In the genomic region with DNA sequence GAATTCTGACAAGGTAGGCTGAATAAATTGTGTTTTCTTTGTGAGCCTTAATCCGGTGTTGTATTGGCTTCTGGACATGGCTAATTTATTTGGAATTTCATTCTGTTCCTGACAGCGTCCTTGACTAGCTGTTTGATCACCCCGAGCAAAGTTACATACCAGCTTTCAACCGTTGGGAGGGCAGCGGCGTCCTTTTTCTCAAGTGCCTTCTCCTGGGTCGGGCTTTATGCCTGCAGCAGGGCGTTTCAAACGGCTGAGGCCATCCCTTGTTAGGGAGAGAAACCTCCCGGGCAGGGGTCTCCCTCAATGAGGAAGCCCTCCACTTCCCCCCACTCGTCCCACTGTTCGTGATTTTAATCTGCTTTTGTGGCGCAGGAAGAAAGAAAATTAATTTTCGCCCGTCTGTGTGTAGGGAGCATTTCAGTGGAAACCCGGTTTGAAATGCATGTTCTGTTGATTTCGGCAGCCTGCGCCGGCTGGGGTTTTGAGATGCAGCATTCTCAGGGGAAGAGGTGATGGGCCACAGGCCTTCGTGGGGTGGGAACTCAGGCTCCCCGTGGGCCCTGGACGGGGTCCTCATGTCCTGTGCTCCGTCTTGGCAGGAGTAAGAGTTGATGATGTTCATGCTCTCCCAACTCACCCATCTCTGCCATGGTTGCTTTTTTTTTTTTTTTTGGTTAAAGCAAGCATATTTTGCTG, we compare ENCODE assay signal across 1 cellular context.
TF ChIP-seq lines count a peak whose summit lies in the region.

No MANE protein-coding gene starts in this region.

TF ChIP-seq in K562, 482 proteins besides CTCF, POLR2A, EP300 and RAD21:
- TF ChIP-seq, protein P1, sequence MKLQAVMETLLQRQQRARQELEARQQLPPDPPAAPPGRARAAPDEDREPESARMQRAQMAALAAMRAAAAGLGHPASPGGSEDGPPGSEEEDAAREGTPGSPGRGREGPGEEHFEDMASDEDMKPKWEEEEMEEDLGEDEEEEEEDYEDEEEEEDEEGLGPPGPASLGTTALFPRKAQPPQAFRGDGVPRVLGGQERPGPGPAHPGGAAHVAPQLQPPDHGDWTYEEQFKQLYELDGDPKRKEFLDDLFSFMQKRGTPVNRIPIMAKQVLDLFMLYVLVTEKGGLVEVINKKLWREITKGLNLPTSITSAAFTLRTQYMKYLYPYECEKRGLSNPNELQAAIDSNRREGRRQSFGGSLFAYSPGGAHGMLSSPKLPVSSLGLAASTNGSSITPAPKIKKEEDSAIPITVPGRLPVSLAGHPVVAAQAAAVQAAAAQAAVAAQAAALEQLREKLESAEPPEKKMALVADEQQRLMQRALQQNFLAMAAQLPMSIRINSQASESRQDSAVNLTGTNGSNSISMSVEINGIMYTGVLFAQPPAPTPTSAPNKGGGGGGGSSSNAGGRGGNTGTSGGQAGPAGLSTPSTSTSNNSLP (IDR thresholded peaks at IDR 0.05; ENCODE audit: borderline replicate concordance, low read depth, low read length): no peak
- TF ChIP-seq ZNF274 (IDR thresholded peaks at IDR 0.05; ENCODE audit: borderline replicate concordance, low read depth, low read length): no peak
- TF ChIP-seq ZNF696 (CRISPR knock-in tag; conservative IDR thresholded peaks at IDR 0.05): no peak
- TF ChIP-seq TRIM25 (IDR thresholded peaks at IDR 0.05; ENCODE audit: borderline replicate concordance): no peak
- no peak for TF ChIP-seq ZNF134 (CRISPR knock-in tag; conservative IDR thresholded peaks at IDR 0.05)
- TF ChIP-seq, protein P2, sequence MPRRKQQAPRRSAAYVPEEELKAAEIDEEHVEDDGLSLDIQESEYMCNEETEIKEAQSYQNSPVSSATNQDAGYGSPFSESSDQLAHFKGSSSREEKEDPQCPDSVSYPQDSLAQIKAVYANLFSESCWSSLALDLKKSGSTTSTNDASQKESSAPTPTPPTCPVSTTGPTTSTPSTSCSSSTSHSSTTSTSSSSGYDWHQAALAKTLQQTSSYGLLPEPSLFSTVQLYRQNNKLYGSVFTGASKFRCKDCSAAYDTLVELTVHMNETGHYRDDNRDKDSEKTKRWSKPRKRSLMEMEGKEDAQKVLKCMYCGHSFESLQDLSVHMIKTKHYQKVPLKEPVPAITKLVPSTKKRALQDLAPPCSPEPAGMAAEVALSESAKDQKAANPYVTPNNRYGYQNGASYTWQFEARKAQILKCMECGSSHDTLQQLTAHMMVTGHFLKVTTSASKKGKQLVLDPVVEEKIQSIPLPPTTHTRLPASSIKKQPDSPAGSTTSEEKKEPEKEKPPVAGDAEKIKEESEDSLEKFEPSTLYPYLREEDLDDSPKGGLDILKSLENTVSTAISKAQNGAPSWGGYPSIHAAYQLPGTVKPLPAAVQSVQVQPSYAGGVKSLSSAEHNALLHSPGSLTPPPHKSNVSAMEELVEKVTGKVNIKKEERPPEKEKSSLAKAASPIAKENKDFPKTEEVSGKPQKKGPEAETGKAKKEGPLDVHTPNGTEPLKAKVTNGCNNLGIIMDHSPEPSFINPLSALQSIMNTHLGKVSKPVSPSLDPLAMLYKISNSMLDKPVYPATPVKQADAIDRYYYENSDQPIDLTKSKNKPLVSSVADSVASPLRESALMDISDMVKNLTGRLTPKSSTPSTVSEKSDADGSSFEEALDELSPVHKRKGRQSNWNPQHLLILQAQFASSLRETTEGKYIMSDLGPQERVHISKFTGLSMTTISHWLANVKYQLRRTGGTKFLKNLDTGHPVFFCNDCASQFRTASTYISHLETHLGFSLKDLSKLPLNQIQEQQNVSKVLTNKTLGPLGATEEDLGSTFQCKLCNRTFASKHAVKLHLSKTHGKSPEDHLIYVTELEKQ (CRISPR knock-in tag; IDR thresholded peaks at IDR 0.05): no peak
- TF ChIP-seq ZSCAN32 (CRISPR knock-in tag; IDR thresholded peaks at IDR 0.05): no peak
- no peak for TF ChIP-seq PHTF2 (CRISPR knock-in tag; IDR thresholded peaks at IDR 0.05)
- TF ChIP-seq POLR3A (IDR thresholded peaks at IDR 0.05; ENCODE audit: borderline replicate concordance, extremely low read depth, insufficient read depth, insufficient read length): no peak
TF ChIP-seq in K562: peak in this region for 0.
